12 cellular contexts compared by ENCODE assay signal in genomic region chr11:64028398-64029115, GRCh38. TPM values are rescaled to one million over a fixed set of nuclear protein-coding genes. Genes with fewer than 3 reads are reported as not detected.
DNase-seq lines count a peak whose midpoint lies in the region; ATAC-seq and TF ChIP-seq lines count a peak whose summit lies in the region.
"Had no signal": no experiment of that assay in that cellular context is flagged by ENCODE, and none has a peak within 500 bp of the region (broad histone marks: within the 10 kb centered on the region; RNA-seq: fewer than 3 reads in every experiment).

No MANE protein-coding gene starts in this region.

- H3K79me1 ChIP-seq in IMR-90 (ENCODE audit: low read depth in 1 of 2, low read length in 2 of 2) = no peaks in the 10 kb centered on the region

- H3K27ac ChIP-seq in IMR-90 (ENCODE audit: insufficient read depth, low read length) (no peak overlapping the region), SJCRH30 (no peak overlapping the region)

- peaks cover 10% of the 10 kb centered on the region for H4K20me1 ChIP-seq in IMR-90 (ENCODE audit: insufficient read depth, low read length)

- no peak overlapping the region for H2AK9ac ChIP-seq in IMR-90 (replicated peaks; ENCODE audit: low read depth, low read length, poor library complexity)

- in situ Hi-C loops in IMR-90 (cut with MboI; ENCODE audit: low sequenced_read_pairs) = no loop called here

- TF ChIP-seq RAD21 in IMR-90 (IDR thresholded peaks at IDR 0.05; ENCODE audit: low read length) = no peak

- intact Hi-C loops in IMR-90 (cut with micrococcal nuclease) = no loop called here

- dilution Hi-C loops in IMR-90 (cut with HindIII; ENCODE audit: low sequenced_read_pairs, unreplicated experiment) = no loop called here

- H3K9ac ChIP-seq in IMR-90 (ENCODE audit: low read depth, low read length) = no peak overlapping the region

- H2BK20ac ChIP-seq in IMR-90 (ENCODE audit: low read depth, low read length) = no peak overlapping the region

- H2BK120ac ChIP-seq in IMR-90 (ENCODE audit: low read depth, low read length) = no peak overlapping the region

- H3K9me3 ChIP-seq in IMR-90 (ENCODE audit: control insufficient read depth, insufficient read depth, low read length) = no peaks in the 10 kb centered on the region
- no peaks in the 10 kb centered on the region for H3K9me3 ChIP-seq in SJCRH30 (replicated peaks)

- no peak overlapping the region for H2BK5ac ChIP-seq in IMR-90 (ENCODE audit: low read depth, low read length, poor library complexity, severe bottlenecking)

- POLR2A ChIA-PET in IMR-90 (lab: Charles Lee; ENCODE audit: unreplicated experiment) = no interaction called here

- H3K14ac ChIP-seq in IMR-90 (replicated peaks; ENCODE audit: low read depth, low read length) = no peak overlapping the region

- peaks cover 10% of the 10 kb centered on the region; the same call in 1 of the 2 replicates for H3K4me1 ChIP-seq in IMR-90 (ENCODE audit: control insufficient read depth, insufficient read depth, low read length)
- H3K4me1 ChIP-seq in SJCRH30 = peaks cover 39% of the 10 kb centered on the region

- H3K9me1 ChIP-seq in IMR-90 (ENCODE audit: insufficient read depth, low read length) = peaks cover 3% of the 10 kb centered on the region; the same call in 1 of the 2 replicates

- CTCF ChIA-PET in IMR-90 (lab: Yijun Ruan, JAX) = no interaction called here

- H3K27me3 ChIP-seq in IMR-90 (ENCODE audit: control insufficient read depth, insufficient read depth, low read length) = peaks cover 2% of the 10 kb centered on the region; the same call in 1 of the 2 replicates
- H3K27me3 ChIP-seq in SJCRH30 = no peaks in the 10 kb centered on the region

- BruUV-seq in IMR-90 (replicated peaks; lab: Mats Ljungman, UMichigan) = no TSS peak

- no peak overlapping the region for H2BK15ac ChIP-seq in IMR-90 (ENCODE audit: low read depth, low read length)

- H4K91ac ChIP-seq in IMR-90 (ENCODE audit: insufficient read depth, low read depth, low read length) = no peak overlapping the region

- H3K4me2 ChIP-seq in IMR-90 (ENCODE audit: low read depth, low read length) = peak overlapping the region; percentile 44; the same call in 1 of the 2 replicates

- H3K23ac ChIP-seq in IMR-90 (ENCODE audit: low read depth, low read length) = no peak overlapping the region

- H3K56ac ChIP-seq in IMR-90 (ENCODE audit: extremely low read depth, insufficient read depth, low read length) = no peak overlapping the region

- TF ChIP-seq CTCF in IMR-90 (conservative IDR thresholded peaks at IDR 0.05; ENCODE audit: low read depth, low read length) = no peak

- ATAC-seq in IMR-90 (ENCODE audit: low read depth) = peak; percentile 51
- ATAC-seq in GM18907 (IDR thresholded peaks at IDR 0.05; ENCODE audit: unreplicated experiment) = no peak
- no peak for ATAC-seq in HG03457 (IDR thresholded peaks at IDR 0.05; ENCODE audit: unreplicated experiment)
- ATAC-seq in GM21515 (IDR thresholded peaks at IDR 0.05; ENCODE audit: unreplicated experiment) = no peak

- no peak for TF ChIP-seq POLR2A in IMR-90 (IDR thresholded peaks at IDR 0.05; ENCODE audit: low read depth, low read length)

- H3K4me3 ChIP-seq in IMR-90 (ENCODE audit: insufficient read depth, low read depth, low read length) = no peak overlapping the region
- 0 out of 2 replicates have a peak overlapping the region, but pooled peaks have one; percentile 7 for H3K4me3 ChIP-seq in SJCRH30

- H3K18ac ChIP-seq in IMR-90 (ENCODE audit: low read depth, low read length) = no peak overlapping the region

- no peaks in the 10 kb centered on the region for H3K36me3 ChIP-seq in IMR-90 (ENCODE audit: control insufficient read depth, insufficient read depth, low read length)
- H3K36me3 ChIP-seq in SJCRH30 = no peaks in the 10 kb centered on the region

- 0% methylated on average over 4 of the region's 22 CpGs; no CpG with 5 or more reads in 1 of the 2 experiments for WGBS in IMR-90 (ENCODE audit: extremely low coverage in 2 of 2, insufficient read length in 1 of 2), 2 experiments

- no peak overlapping the region for H2AK5ac ChIP-seq in IMR-90 (ENCODE audit: low read depth, low read length)

- DNase-seq in DMS114 treated with DMSO at 0.1 percent for 48 hours (lab: John Stamatoyannopoulos, UW; ENCODE audit: unreplicated experiment) = peak; percentile 32
- DNase-seq in IMR-90 = no peak
- DNase-seq in SJCRH30 = peak; percentile 66 to 73
- DNase-seq in kidney tubule cell (ENCODE audit: low spot score) = peak; percentile 9
- no peak for DNase-seq in C1 segment of cervical spinal cord (lab: John Stamatoyannopoulos, UW)
- DNase-seq: stimulated activated CD4-positive, alpha-beta T cell treated with anti-CD3 and anti-CD28 coated beads, Interleukin-1b, Interleukin-23, amount 100 ng/mL, for 48 hours; SW 1271 had no signal

- no peak overlapping the region for H2AFZ ChIP-seq in IMR-90 (replicated peaks; ENCODE audit: low read length, poor library complexity)

- H3K4ac ChIP-seq in IMR-90 (ENCODE audit: low read depth, low read length) = no peak overlapping the region

- H4K5ac ChIP-seq in IMR-90 (ENCODE audit: low read depth, low read length) = no peak overlapping the region

- no peak overlapping the region for H4K8ac ChIP-seq in IMR-90 (ENCODE audit: low read depth in 2 of 2, low read length in 2 of 2)

TF ChIP-seq in IMR-90, 13 proteins besides CTCF, POLR2A, EP300 and RAD21:
- TF ChIP-seq MAZ (IDR thresholded peaks at IDR 0.05; ENCODE audit: borderline replicate concordance, low read depth, low read length) = no peak

RNA-seq across cellular contexts. Expression of gene FLRT1, which starts 7.2 kb away (rescaled TPM):
- total RNA-seq in IMR-90 (2012; rRNA removed) = under 0.01 TPM in 2 replicates
- polyA plus RNA-seq in IMR-90 (2012; rRNA removed) = 0.07 TPM in 1 of 2 replicates, not detected in the other
- 0.08 TPM in 1 of 2 replicates, not detected in the other for polyA plus RNA-seq in IMR-90 (2012; cell fraction: cytosol; rRNA removed)
- polyA plus RNA-seq in IMR-90 (2012; cell fraction: nucleus; rRNA removed; ENCODE audit: low replicate concordance) = 0.02 and 0.05 TPM in 2 replicates
- 0.76 and 1.4 TPM in 2 replicates for total RNA-seq in SJCRH30 (2014; rRNA removed; shearing (Covaris generic))
- total RNA-seq: epithelial cell of proximal tubule had no signal
- polyA plus RNA-seq: IgD-negative memory B cell had no signal

RNA-seq across cellular contexts. Expression of gene OTUB1, which starts 42.3 kb away (rescaled TPM):
- 53.6 and 69.0 TPM in 2 replicates for total RNA-seq in IMR-90 (2012; rRNA removed)
- polyA plus RNA-seq in IMR-90 (2012; rRNA removed) = 168 and 184 TPM in 2 replicates
- 107 and 174 TPM in 2 replicates for polyA plus RNA-seq in IMR-90 (2012; cell fraction: cytosol; rRNA removed)
- 310 and 475 TPM in 2 replicates for polyA plus RNA-seq in IMR-90 (2012; cell fraction: nucleus; rRNA removed; ENCODE audit: low replicate concordance)
- total RNA-seq in SJCRH30 (2014; rRNA removed; shearing (Covaris generic)) = 79.4 and 80.8 TPM in 2 replicates

RNA-seq across cellular contexts. Expression of gene COX8A, which starts 54.1 kb away (rescaled TPM):
- total RNA-seq in IMR-90 (2012; rRNA removed) = 250 and 315 TPM in 2 replicates
- 598 and 701 TPM in 2 replicates for polyA plus RNA-seq in IMR-90 (2012; rRNA removed)
- 770 and 1,094 TPM in 2 replicates for polyA plus RNA-seq in IMR-90 (2012; cell fraction: cytosol; rRNA removed)
- 142 and 372 TPM in 2 replicates for polyA plus RNA-seq in IMR-90 (2012; cell fraction: nucleus; rRNA removed; ENCODE audit: low replicate concordance)
- 597 and 702 TPM in 2 replicates for total RNA-seq in SJCRH30 (2014; rRNA removed; shearing (Covaris generic))

Comparison
In these comparisons a context has a peak if more than half of its experiments do, and no peak if none do; other contexts are left out.
1. DNase-seq: peak in DMS114 treated with DMSO at 0.1 percent for 48 hours (single experiment), SJCRH30 (2 of 2) and kidney tubule cell (single experiment); none in IMR-90 (single experiment) and C1 segment of cervical spinal cord (0 of 14).